ENCODE assay signal across 1 cellular context in genomic region chr16:87608400-87608985, GRCh38.
TF ChIP-seq lines count a peak whose summit lies in the region.

No MANE protein-coding gene starts in this region.

TF ChIP-seq in HepG2, 621 proteins besides CTCF, POLR2A, EP300 and RAD21 (continued from another document and continues in another):
- TF ChIP-seq ZBTB3 (CRISPR knock-in tag; IDR thresholded peaks at IDR 0.05; ENCODE audit: borderline replicate concordance, low read depth) (no peak), NFKB2 (CRISPR knock-in tag; IDR thresholded peaks at IDR 0.05; ENCODE audit: borderline replicate concordance) (peak; percentile 95; the same call in 1 of the 2 replicates), ZNF639 (CRISPR knock-in tag; conservative IDR thresholded peaks at IDR 0.05) (0 out of 2 replicates have a peak, but pooled peaks have one; percentile 64), ZSCAN9 (CRISPR knock-in tag; IDR thresholded peaks at IDR 0.05; ENCODE audit: borderline replicate concordance) (peak; percentile 98), ZNF615 (CRISPR knock-in tag; IDR thresholded peaks at IDR 0.05; ENCODE audit: borderline replicate concordance) (no peak), KAT8 (CRISPR knock-in tag; IDR thresholded peaks at IDR 0.05) (0 out of 2 replicates have a peak, but pooled peaks have one; percentile 48), ZNF501 (CRISPR knock-in tag; IDR thresholded peaks at IDR 0.05) (peak; percentile 61), ZNF496 (CRISPR knock-in tag; IDR thresholded peaks at IDR 0.05; ENCODE audit: insufficient replicate concordance) (no peak), ZMAT3 (CRISPR knock-in tag; conservative IDR thresholded peaks at IDR 0.05) (peak; percentile 78), ZNF670 (CRISPR knock-in tag; IDR thresholded peaks at IDR 0.05; ENCODE audit: borderline replicate concordance) (no peak), HOXA3 (CRISPR knock-in tag; IDR thresholded peaks at IDR 0.05) (0 out of 2 replicates have a peak, but pooled peaks have one; percentile 34), HMGA1 (CRISPR knock-in tag; conservative IDR thresholded peaks at IDR 0.05) (no peak), ZNF777 (CRISPR knock-in tag; IDR thresholded peaks at IDR 0.05) (no peak), CHCHD3 (CRISPR knock-in tag; IDR thresholded peaks at IDR 0.05) (0 out of 2 replicates have a peak, but pooled peaks have one; percentile 32), ZKSCAN8 (CRISPR knock-in tag; IDR thresholded peaks at IDR 0.05; ENCODE audit: borderline replicate concordance) (no peak), NONO (IDR thresholded peaks at IDR 0.05) (no peak), NONO (CRISPR knock-in tag; conservative IDR thresholded peaks at IDR 0.05) (no peak), PRDM10 (CRISPR knock-in tag; IDR thresholded peaks at IDR 0.05; ENCODE audit: low read depth) (peak; percentile 50; the same call in 1 of the 2 replicates), THAP8 (CRISPR knock-in tag; IDR thresholded peaks at IDR 0.05; ENCODE audit: borderline replicate concordance) (0 out of 2 replicates have a peak, but pooled peaks have one; percentile 22), ZNF564 (CRISPR knock-in tag; IDR thresholded peaks at IDR 0.05) (peak; percentile 72; the same call in 1 of the 2 replicates), PHF5A (CRISPR knock-in tag; IDR thresholded peaks at IDR 0.05; ENCODE audit: low read depth, unreplicated experiment) (no peak), ASH2L (IDR thresholded peaks at IDR 0.05; ENCODE audit: insufficient read length, low read depth, low read length) (no peak), ZNF879 (CRISPR knock-in tag; IDR thresholded peaks at IDR 0.05) (no peak), EZH2 (conservative IDR thresholded peaks at IDR 0.05; ENCODE audit: low read depth, low read length) (no peak), SOX5 (CRISPR knock-in tag; IDR thresholded peaks at IDR 0.05; ENCODE audit: borderline replicate concordance) (peak; percentile 50; the same call in 1 of the 2 replicates), ZNF354B (CRISPR knock-in tag; IDR thresholded peaks at IDR 0.05) (0 out of 2 replicates have a peak, but pooled peaks have one; percentile 56), NRL (CRISPR knock-in tag; IDR thresholded peaks at IDR 0.05; ENCODE audit: borderline replicate concordance) (no peak), HNF4G (IDR thresholded peaks at IDR 0.05; ENCODE audit: borderline replicate concordance, low read depth, low read length) (no peak), HNF4G (CRISPR knock-in tag; IDR thresholded peaks at IDR 0.05; ENCODE audit: borderline replicate concordance, low read depth) (no peak), PHF8 (CRISPR knock-in tag; IDR thresholded peaks at IDR 0.05) (peak; percentile 21; the same call in 1 of the 2 replicates), SNAPC2 (CRISPR knock-in tag; IDR thresholded peaks at IDR 0.05) (peak; percentile 82; the same call in 1 of the 2 replicates), SOX13 (IDR thresholded peaks at IDR 0.05) (no peak), SOX13 (CRISPR knock-in tag; conservative IDR thresholded peaks at IDR 0.05 in 1 of 2, IDR thresholded peaks at IDR 0.05 in 1 of 2) (peak in 1 of 2 experiments; percentile 46; a peak in 2 of 4 replicates), LRRFIP1 (CRISPR knock-in tag; conservative IDR thresholded peaks at IDR 0.05) (0 out of 2 replicates have a peak, but pooled peaks have one; percentile 86), SAP130 (CRISPR knock-in tag; IDR thresholded peaks at IDR 0.05; ENCODE audit: low read depth) (peak; percentile 65), TOE1 (CRISPR knock-in tag; IDR thresholded peaks at IDR 0.05) (no peak), RXRA (CRISPR knock-in tag; IDR thresholded peaks at IDR 0.05) (0 out of 2 replicates have a peak, but pooled peaks have one; percentile 34), HHEX (CRISPR knock-in tag; IDR thresholded peaks at IDR 0.05) (no peak), ERF (CRISPR knock-in tag; IDR thresholded peaks at IDR 0.05) (peak; percentile 95), BRF2 (CRISPR knock-in tag; IDR thresholded peaks at IDR 0.05) (no peak), ZFP1 (CRISPR knock-in tag; IDR thresholded peaks at IDR 0.05) (peak; percentile 38; the same call in 1 of the 2 replicates), ATF7-NPFF (CRISPR knock-in tag; IDR thresholded peaks at IDR 0.05; ENCODE audit: low read depth) (0 out of 2 replicates have a peak, but pooled peaks have one; percentile 47), PLRG1 (conservative IDR thresholded peaks at IDR 0.05) (no peak), ZC3H13 (CRISPR knock-in tag; IDR thresholded peaks at IDR 0.05) (no peak; the same call in 1 of the 2 replicates), ZNF260 (CRISPR knock-in tag; IDR thresholded peaks at IDR 0.05; ENCODE audit: borderline replicate concordance, low read depth) (no peak), SPEN (CRISPR knock-in tag; IDR thresholded peaks at IDR 0.05; ENCODE audit: low read depth) (0 out of 2 replicates have a peak, but pooled peaks have one; percentile 18), HNRNPL (IDR thresholded peaks at IDR 0.05; ENCODE audit: low read depth, low read length) (no peak), ZNF24 (IDR thresholded peaks at IDR 0.05) (no peak)
- TF ChIP-seq, protein P1, sequence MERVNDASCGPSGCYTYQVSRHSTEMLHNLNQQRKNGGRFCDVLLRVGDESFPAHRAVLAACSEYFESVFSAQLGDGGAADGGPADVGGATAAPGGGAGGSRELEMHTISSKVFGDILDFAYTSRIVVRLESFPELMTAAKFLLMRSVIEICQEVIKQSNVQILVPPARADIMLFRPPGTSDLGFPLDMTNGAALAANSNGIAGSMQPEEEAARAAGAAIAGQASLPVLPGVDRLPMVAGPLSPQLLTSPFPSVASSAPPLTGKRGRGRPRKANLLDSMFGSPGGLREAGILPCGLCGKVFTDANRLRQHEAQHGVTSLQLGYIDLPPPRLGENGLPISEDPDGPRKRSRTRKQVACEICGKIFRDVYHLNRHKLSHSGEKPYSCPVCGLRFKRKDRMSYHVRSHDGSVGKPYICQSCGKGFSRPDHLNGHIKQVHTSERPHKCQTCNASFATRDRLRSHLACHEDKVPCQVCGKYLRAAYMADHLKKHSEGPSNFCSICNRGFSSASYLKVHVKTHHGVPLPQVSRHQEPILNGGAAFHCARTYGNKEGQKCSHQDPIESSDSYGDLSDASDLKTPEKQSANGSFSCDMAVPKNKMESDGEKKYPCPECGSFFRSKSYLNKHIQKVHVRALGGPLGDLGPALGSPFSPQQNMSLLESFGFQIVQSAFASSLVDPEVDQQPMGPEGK (CRISPR knock-in tag; IDR thresholded peaks at IDR 0.05), result peak; percentile 41; the same call in 1 of the 2 replicates
- TF ChIP-seq, protein P2, sequence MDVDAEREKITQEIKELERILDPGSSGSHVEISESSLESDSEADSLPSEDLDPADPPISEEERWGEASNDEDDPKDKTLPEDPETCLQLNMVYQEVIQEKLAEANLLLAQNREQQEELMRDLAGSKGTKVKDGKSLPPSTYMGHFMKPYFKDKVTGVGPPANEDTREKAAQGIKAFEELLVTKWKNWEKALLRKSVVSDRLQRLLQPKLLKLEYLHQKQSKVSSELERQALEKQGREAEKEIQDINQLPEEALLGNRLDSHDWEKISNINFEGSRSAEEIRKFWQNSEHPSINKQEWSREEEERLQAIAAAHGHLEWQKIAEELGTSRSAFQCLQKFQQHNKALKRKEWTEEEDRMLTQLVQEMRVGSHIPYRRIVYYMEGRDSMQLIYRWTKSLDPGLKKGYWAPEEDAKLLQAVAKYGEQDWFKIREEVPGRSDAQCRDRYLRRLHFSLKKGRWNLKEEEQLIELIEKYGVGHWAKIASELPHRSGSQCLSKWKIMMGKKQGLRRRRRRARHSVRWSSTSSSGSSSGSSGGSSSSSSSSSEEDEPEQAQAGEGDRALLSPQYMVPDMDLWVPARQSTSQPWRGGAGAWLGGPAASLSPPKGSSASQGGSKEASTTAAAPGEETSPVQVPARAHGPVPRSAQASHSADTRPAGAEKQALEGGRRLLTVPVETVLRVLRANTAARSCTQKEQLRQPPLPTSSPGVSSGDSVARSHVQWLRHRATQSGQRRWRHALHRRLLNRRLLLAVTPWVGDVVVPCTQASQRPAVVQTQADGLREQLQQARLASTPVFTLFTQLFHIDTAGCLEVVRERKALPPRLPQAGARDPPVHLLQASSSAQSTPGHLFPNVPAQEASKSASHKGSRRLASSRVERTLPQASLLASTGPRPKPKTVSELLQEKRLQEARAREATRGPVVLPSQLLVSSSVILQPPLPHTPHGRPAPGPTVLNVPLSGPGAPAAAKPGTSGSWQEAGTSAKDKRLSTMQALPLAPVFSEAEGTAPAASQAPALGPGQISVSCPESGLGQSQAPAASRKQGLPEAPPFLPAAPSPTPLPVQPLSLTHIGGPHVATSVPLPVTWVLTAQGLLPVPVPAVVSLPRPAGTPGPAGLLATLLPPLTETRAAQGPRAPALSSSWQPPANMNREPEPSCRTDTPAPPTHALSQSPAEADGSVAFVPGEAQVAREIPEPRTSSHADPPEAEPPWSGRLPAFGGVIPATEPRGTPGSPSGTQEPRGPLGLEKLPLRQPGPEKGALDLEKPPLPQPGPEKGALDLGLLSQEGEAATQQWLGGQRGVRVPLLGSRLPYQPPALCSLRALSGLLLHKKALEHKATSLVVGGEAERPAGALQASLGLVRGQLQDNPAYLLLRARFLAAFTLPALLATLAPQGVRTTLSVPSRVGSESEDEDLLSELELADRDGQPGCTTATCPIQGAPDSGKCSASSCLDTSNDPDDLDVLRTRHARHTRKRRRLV (CRISPR knock-in tag; IDR thresholded peaks at IDR 0.05), result 0 out of 2 replicates have a peak, but pooled peaks have one; percentile 33
- TF ChIP-seq, protein P3, sequence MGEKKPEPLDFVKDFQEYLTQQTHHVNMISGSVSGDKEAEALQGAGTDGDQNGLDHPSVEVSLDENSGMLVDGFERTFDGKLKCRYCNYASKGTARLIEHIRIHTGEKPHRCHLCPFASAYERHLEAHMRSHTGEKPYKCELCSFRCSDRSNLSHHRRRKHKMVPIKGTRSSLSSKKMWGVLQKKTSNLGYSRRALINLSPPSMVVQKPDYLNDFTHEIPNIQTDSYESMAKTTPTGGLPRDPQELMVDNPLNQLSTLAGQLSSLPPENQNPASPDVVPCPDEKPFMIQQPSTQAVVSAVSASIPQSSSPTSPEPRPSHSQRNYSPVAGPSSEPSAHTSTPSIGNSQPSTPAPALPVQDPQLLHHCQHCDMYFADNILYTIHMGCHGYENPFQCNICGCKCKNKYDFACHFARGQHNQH (CRISPR knock-in tag; IDR thresholded peaks at IDR 0.05), result peak; percentile 72; the same call in 1 of the 2 replicates
